8 cellular contexts compared by ENCODE assay signal in genomic region chr2:166180951-166181812, GRCh38. TPM values are rescaled to one million over a fixed set of nuclear protein-coding genes. Genes with fewer than 3 reads are reported as not detected.
A peak's percentile ranks its signal among the peaks of the same experiment; 100 is the strongest.
DNase-seq lines count a peak whose midpoint lies in the region; ATAC-seq, FAIRE-seq and TF ChIP-seq lines count a peak whose summit lies in the region.

No MANE protein-coding gene starts in this region.

- H3K4me1 ChIP-seq in foreskin keratinocyte = peaks cover 17% of the 10 kb centered on the region
- no peaks in the 10 kb centered on the region for H3K4me1 ChIP-seq in pancreas

- intact Hi-C loops in pancreas (cut with DNase I) = loop anchor here in 1 of 3 donors (10.0 kb wide), 1 partner anchor 126 kb away; no protein-coding TSS in a partner anchor

- ATAC-seq in GM18907 (IDR thresholded peaks at IDR 0.05; ENCODE audit: unreplicated experiment) (peak; percentile 96), HG03039 (IDR thresholded peaks at IDR 0.05; ENCODE audit: unreplicated experiment) (peak; percentile 94), foreskin keratinocyte (peak; percentile 47), pancreas (peak; percentile 96 to 100 (median 97))

- H3K9me3 ChIP-seq in pancreas = no peaks in the 10 kb centered on the region

- H3K36me3 ChIP-seq in pancreas = no peaks in the 10 kb centered on the region

- peak; percentile 84 for TF ChIP-seq CTCF in VCaP (conservative IDR thresholded peaks at IDR 0.05)
- TF ChIP-seq CTCF in foreskin keratinocyte (conservative IDR thresholded peaks at IDR 0.05) = peak; percentile 73
- TF ChIP-seq CTCF in pancreas (IDR thresholded peaks at IDR 0.05) = peak in 3 of 4 donors; percentile 22 to 44 (median 41)

- no peaks in the 10 kb centered on the region for H3K27me3 ChIP-seq in foreskin keratinocyte
- H3K27me3 ChIP-seq in pancreas = no peaks in the 10 kb centered on the region

- DNase-seq in COLO829 (ENCODE audit: low spot score) = peak; percentile 30
- DNase-seq in NCI-H187 treated with DMSO at 0.1 percent for 48 hours (lab: John Stamatoyannopoulos, UW) = peak; percentile 0
- DNase-seq in foreskin keratinocyte = peak in 1 of 2 donors; percentile 39
- DNase-seq in pancreas = peak; percentile 39 to 81 (median 55)
- DNase-seq in T-helper 9 cell = no peak

- no peak overlapping the region for H3K4me3 ChIP-seq in pancreas

- H3K27ac ChIP-seq in VCaP = no peak overlapping the region
- no peak overlapping the region for H3K27ac ChIP-seq in foreskin keratinocyte
- no peak overlapping the region for H3K27ac ChIP-seq in pancreas

- no peak for FAIRE-seq in pancreas (lab: Jason Lieb, UNC)

- WGBS in pancreas, 2 donors = 41 to 52% methylated on average over 24 of the region's 24 CpGs

RNA-seq across cellular contexts. Expression of gene SCN1A, which starts 53.4 kb away (rescaled TPM):
- total RNA-seq in foreskin keratinocyte (not detected in 2 replicates), pancreas (under 1 TPM in 4 of 6 donors, not detected in 2; 0.03 to 0.43 (median 0.04) TPM)
- polyA plus RNA-seq in foreskin keratinocyte (not detected in 2 replicates), pancreas (under 1 TPM; 0.04 to 0.07 TPM)

Comparison
In these comparisons a context has a peak if more than half of its experiments do, and no peak if none do; other contexts are left out.
1. ATAC-seq: peak in every context shown above with its lines; median percentile 97 in pancreas; 96 in GM18907; 94 in HG03039; 47 in foreskin keratinocyte.